In the genomic region with DNA sequence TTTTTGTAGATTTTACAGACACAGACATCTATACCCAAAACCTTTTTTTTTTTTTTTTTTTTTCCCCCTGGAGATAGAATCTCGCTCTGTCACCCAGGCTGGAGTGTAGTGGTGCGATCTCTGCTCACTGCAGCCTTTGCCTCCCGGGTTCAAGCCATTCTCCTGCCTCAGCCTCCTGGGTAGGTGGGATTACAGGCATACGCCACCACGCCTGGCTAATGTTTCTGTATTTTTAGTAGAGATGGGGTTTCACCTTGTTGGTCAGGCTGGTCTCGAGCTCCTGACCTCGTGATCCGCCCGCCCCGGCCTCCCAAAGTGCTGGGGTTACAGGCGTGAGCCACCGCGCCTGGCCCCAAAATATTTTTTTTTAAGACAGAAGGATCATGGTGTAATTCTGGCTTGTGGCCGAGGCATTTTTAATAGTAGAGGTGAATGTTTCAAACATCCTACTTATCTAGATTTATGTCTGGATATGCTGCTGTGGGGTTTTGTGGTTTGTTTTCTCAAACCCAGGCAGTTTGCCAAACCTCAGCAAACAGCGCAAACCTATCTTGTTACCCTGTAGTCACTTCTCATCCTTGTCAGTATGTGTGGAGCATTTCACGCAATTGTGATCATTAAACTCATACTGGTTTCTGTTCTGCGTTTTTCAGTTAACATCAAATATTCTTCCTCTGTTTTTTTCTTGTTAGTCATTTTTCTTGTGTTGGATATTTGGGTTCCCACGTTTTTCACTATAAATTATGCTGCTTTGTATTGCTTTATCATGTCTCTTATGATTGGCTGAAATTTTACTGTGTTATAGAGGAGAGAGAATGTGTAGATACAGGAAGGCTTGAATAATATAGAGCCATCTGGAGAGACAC, we compare ENCODE assay signal across 8 cellular contexts. TPM values are rescaled to one million over a fixed set of nuclear protein-coding genes. Genes with fewer than 3 reads are reported as not detected.
A peak's percentile ranks its signal among the peaks of the same experiment; 100 is the strongest.
DNase-seq lines count a peak whose midpoint lies in the region; ATAC-seq and TF ChIP-seq lines count a peak whose summit lies in the region.

No MANE protein-coding gene starts in this region.

- H3K4me2 ChIP-seq in PC-3 (ENCODE audit: low read length), result peak overlapping the region; percentile 78

- H3K27me3 ChIP-seq in GM06990 (replicated peaks; ENCODE audit: control insufficient read depth, insufficient read depth, low read length), result no peaks in the 10 kb centered on the region
- H3K27me3 ChIP-seq in PC-3 (ENCODE audit: low read length), result no peaks in the 10 kb centered on the region
- no peaks in the 10 kb centered on the region for H3K27me3 ChIP-seq in BE2C

- no peaks in the 10 kb centered on the region for H3K9me2 ChIP-seq in PC-3 (replicated peaks; ENCODE audit: low read length)

- intact Hi-C loops in PC-3 (cut with micrococcal nuclease), result loop anchor here (2.0 kb wide), 1 partner anchor 45 kb away; a partner anchor contains a TSS
- intact Hi-C loops in activated T-helper 1 cell treated with anti-CD3 and anti-CD28 coated beads, Interleukin-12 subunit alpha, Interleukin-12 subunit beta, Interleukin-2, Interleukin-4 antibody, amounts not matched to agents 30 ng/mL and 10 ng/mL and 1 ng/mL, durations not matched to agents 14 hours and 24 hours and 36 hours (cut with micrococcal nuclease), result no loop called here

- H4K20me1 ChIP-seq in PC-3 (ENCODE audit: low read length), result peaks cover 15% of the 10 kb centered on the region; the same call in 1 of the 2 replicates

- no peaks in the 10 kb centered on the region for H3K9me3 Mint-ChIP-seq in activated T-helper 1 cell treated with anti-CD3 and anti-CD28 coated beads, Interleukin-12 subunit alpha, Interleukin-12 subunit beta, Interleukin-2, Interleukin-4 antibody, amounts not matched to agents 30 ng/mL and 10 ng/mL and 1 ng/mL, durations not matched to agents 14 hours and 24 hours and 36 hours

- CTCF ChIA-PET in PC-3 (lab: Charles Lee), result interaction anchor here (0.7 kb wide), 1 partner anchor 210 kb away, joined by 13 read pairs; no protein-coding TSS in a partner anchor

- peak overlapping the region; percentile 53 for H3K27ac Mint-ChIP-seq in activated T-helper 1 cell treated with anti-CD3 and anti-CD28 coated beads, Interleukin-12 subunit alpha, Interleukin-12 subunit beta, Interleukin-2, Interleukin-4 antibody, amounts not matched to agents 30 ng/mL and 10 ng/mL and 1 ng/mL, durations not matched to agents 14 hours and 24 hours and 36 hours

- no peak overlapping the region for H2AFZ ChIP-seq in PC-3 (ENCODE audit: low read length)

- H3F3A ChIP-seq in PC-3 (ENCODE audit: low read length, unreplicated experiment), result peaks cover 3% of the 10 kb centered on the region

- TF ChIP-seq CTCF in GM06990 (IDR thresholded peaks at IDR 0.05; ENCODE audit: insufficient read depth, low read length, poor library complexity, severe bottlenecking), result no peak
- no peak for TF ChIP-seq CTCF in PC-3 (conservative IDR thresholded peaks at IDR 0.05; ENCODE audit: low read depth, low read length)
- no peak for TF ChIP-seq CTCF in BE2C (IDR thresholded peaks at IDR 0.05; ENCODE audit: low read depth, low read length)

- peaks cover 30% of the 10 kb centered on the region for H3K4me1 Mint-ChIP-seq in activated T-helper 1 cell treated with anti-CD3 and anti-CD28 coated beads, Interleukin-12 subunit alpha, Interleukin-12 subunit beta, Interleukin-2, Interleukin-4 antibody, amounts not matched to agents 30 ng/mL and 10 ng/mL and 1 ng/mL, durations not matched to agents 14 hours and 24 hours and 36 hours (ENCODE audit: low read depth)

- H3K4me3 ChIP-seq in GM06990 (replicated peaks; ENCODE audit: low read depth, low read length) (no peak overlapping the region), PC-3 (ENCODE audit: low read length) (0 out of 2 replicates have a peak overlapping the region, but pooled peaks have one; percentile 11), BE2C (ENCODE audit: low read depth, low read length) (no peak overlapping the region)

- H3K36me3 ChIP-seq in GM06990 (ENCODE audit: control insufficient read depth, insufficient read depth, low read length) (peaks cover 14% of the 10 kb centered on the region), PC-3 (ENCODE audit: low read depth, low read length) (peaks cover 19% of the 10 kb centered on the region; the same call in 1 of the 2 replicates), BE2C (peaks cover 75% of the 10 kb centered on the region)

- H3K36me3 Mint-ChIP-seq in activated T-helper 1 cell treated with anti-CD3 and anti-CD28 coated beads, Interleukin-12 subunit alpha, Interleukin-12 subunit beta, Interleukin-2, Interleukin-4 antibody, amounts not matched to agents 30 ng/mL and 10 ng/mL and 1 ng/mL, durations not matched to agents 14 hours and 24 hours and 36 hours (ENCODE audit: low read depth), result peaks cover 47% of the 10 kb centered on the region

- POLR2A ChIA-PET in PC-3 (lab: Charles Lee; ENCODE audit: unreplicated experiment), result no interaction called here

- peak; percentile 56 for ATAC-seq in HG03469 (IDR thresholded peaks at IDR 0.05; ENCODE audit: unreplicated experiment)
- peak; percentile 90 for ATAC-seq in PC-3

- H3K9me3 ChIP-seq in PC-3 (ENCODE audit: low read length) (no peaks in the 10 kb centered on the region), BE2C (no peaks in the 10 kb centered on the region)

- in situ Hi-C loops in G401 (cut with HindIII; ENCODE audit: low sequenced_read_pairs), result no loop called here

- peak overlapping the region; percentile 72 for H3K27ac ChIP-seq in PC-3 (ENCODE audit: low read length)

- no peaks in the 10 kb centered on the region for H3K27me3 Mint-ChIP-seq in activated T-helper 1 cell treated with anti-CD3 and anti-CD28 coated beads, Interleukin-12 subunit alpha, Interleukin-12 subunit beta, Interleukin-2, Interleukin-4 antibody, amounts not matched to agents 30 ng/mL and 10 ng/mL and 1 ng/mL, durations not matched to agents 14 hours and 24 hours and 36 hours (ENCODE audit: insufficient read depth)

- BruUV-seq in PC-3 (replicated peaks; lab: Mats Ljungman, UMichigan), result no TSS peak

- peak; percentile 41 for DNase-seq in GM06990 (ENCODE audit: extremely low read depth, insufficient read length)
- peak; percentile 96 for DNase-seq in PC-3
- peak; percentile 44 for DNase-seq in activated T-helper 1 cell treated with anti-CD3 and anti-CD28 coated beads, Interleukin-12 subunit alpha, Interleukin-12 subunit beta, Interleukin-2, Interleukin-4 antibody, amounts not matched to agents 30 ng/mL and 10 ng/mL and 1 ng/mL, durations not matched to agents 14 hours and 24 hours and 36 hours (ENCODE audit: low spot score)
- DNase-seq in hepatic stellate cell (ENCODE audit: low spot score), result peak; percentile 59
- peak; percentile 38 to 40 for DNase-seq in stimulated activated CD8-positive, alpha-beta memory T cell treated with anti-CD3 and anti-CD28 coated beads, Interleukin-7, amount 100 ng/mL, for 4 hours (ENCODE audit: low read depth in 2 of 2)
- DNase-seq in BE2C, result no peak
- no peak for DNase-seq in G401 (ENCODE audit: low spot score)

- H3K4me1 ChIP-seq in PC-3 (ENCODE audit: insufficient read depth, low read length) (peaks cover 16% of the 10 kb centered on the region), BE2C (peaks cover 13% of the 10 kb centered on the region)

- 0 out of 2 replicates have a peak overlapping the region, but pooled peaks have one; percentile 9 for H3K9ac ChIP-seq in PC-3 (ENCODE audit: low read length)

- 0 out of 2 replicates have a peak, but pooled peaks cover 9% of the 10 kb centered on the region for H3K79me2 ChIP-seq in PC-3 (ENCODE audit: low read length)

- H3K4me3 Mint-ChIP-seq in activated T-helper 1 cell treated with anti-CD3 and anti-CD28 coated beads, Interleukin-12 subunit alpha, Interleukin-12 subunit beta, Interleukin-2, Interleukin-4 antibody, amounts not matched to agents 30 ng/mL and 10 ng/mL and 1 ng/mL, durations not matched to agents 14 hours and 24 hours and 36 hours, result peak overlapping the region; percentile 61

RNA-seq across cellular contexts. Expression of a gene that starts 36.2 kb away (rescaled TPM):
- 6.1 and 6.3 TPM in 2 replicates for total RNA-seq in PC-3 (2014; rRNA removed)
- total RNA-seq in activated T-helper 1 cell treated with anti-CD3 and anti-CD28 coated beads, Interleukin-12 subunit alpha, Interleukin-12 subunit beta, Interleukin-2, Interleukin-4 antibody, amounts not matched to agents 30 ng/mL and 10 ng/mL and 1 ng/mL, durations not matched to agents 14 hours and 24 hours and 36 hours, result 11.6 and 13.1 TPM in 2 replicates
- 13.4 TPM for polyA plus RNA-seq in BE2C (2012; ENCODE audit: insufficient read depth, insufficient read length, low read depth)
- 15.9 and 18.5 TPM in 2 replicates for total RNA-seq in G401 (2014; rRNA removed; shearing (Covaris generic))

RNA-seq across cellular contexts. Expression of a gene that starts 45.9 kb away (rescaled TPM):
- 67.4 and 88.5 TPM in 2 replicates for total RNA-seq in PC-3 (2014; rRNA removed)
- total RNA-seq in activated T-helper 1 cell treated with anti-CD3 and anti-CD28 coated beads, Interleukin-12 subunit alpha, Interleukin-12 subunit beta, Interleukin-2, Interleukin-4 antibody, amounts not matched to agents 30 ng/mL and 10 ng/mL and 1 ng/mL, durations not matched to agents 14 hours and 24 hours and 36 hours, result 118 and 121 TPM in 2 replicates
- polyA plus RNA-seq in BE2C (2012; ENCODE audit: insufficient read depth, insufficient read length, low read depth), result 207 TPM
- total RNA-seq in G401 (2014; rRNA removed; shearing (Covaris generic)), result 89.9 and 119 TPM in 2 replicates

Comparison
In these comparisons a context has a peak if more than half of its experiments do, and no peak if none do; other contexts are left out.
1. DNase-seq: peak in GM06990 (single experiment), PC-3 (single experiment), activated T-helper 1 cell treated with anti-CD3 and anti-CD28 coated beads, Interleukin-12 subunit alpha, Interleukin-12 subunit beta, Interleukin-2, Interleukin-4 antibody, amounts not matched to agents 30 ng/mL and 10 ng/mL and 1 ng/mL, durations not matched to agents 14 hours and 24 hours and 36 hours (single experiment), hepatic stellate cell (single experiment) and stimulated activated CD8-positive, alpha-beta memory T cell treated with anti-CD3 and anti-CD28 coated beads, Interleukin-7, amount 100 ng/mL, for 4 hours (2 of 2); none in BE2C (single experiment) and G401 (single experiment).